Comparison of ENCODE assay signal across 2 cellular contexts in the genomic region with DNA sequence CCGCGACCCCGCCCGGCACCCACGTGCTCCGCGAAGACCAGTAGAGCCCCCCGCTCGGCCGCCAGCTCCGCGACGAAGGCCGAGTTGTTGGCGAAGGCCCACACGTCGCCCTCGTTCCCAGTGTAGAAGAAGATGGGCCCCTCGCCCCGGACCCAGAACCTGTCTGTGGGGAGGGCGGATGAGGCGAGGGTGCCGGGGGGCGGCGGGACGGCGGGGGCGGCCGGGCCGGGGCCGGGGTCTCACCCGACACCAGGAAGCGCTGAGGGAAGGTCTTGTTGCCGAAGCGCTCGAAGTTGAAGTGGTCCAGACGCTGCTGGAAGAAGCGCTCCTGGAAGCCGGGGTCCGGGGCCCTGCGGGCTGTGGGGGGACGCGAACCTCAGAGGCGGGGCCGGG.
TF ChIP-seq lines count a peak whose summit lies in the region.

No MANE protein-coding gene starts in this region.

TF ChIP-seq in liver, 16 proteins besides CTCF, POLR2A, EP300 and RAD21:
- no peak for TF ChIP-seq FOXA1 (IDR thresholded peaks at IDR 0.05)
- no peak for TF ChIP-seq HNF4G (IDR thresholded peaks at IDR 0.05)
- no peak for TF ChIP-seq JUND (IDR thresholded peaks at IDR 0.05)
TF ChIP-seq in liver: peak in this region for 0.

TF ChIP-seq in HepG2, 621 proteins besides CTCF, POLR2A, EP300 and RAD21:
- no peak for TF ChIP-seq SP2 (CRISPR knock-in tag; IDR thresholded peaks at IDR 0.05)
- TF ChIP-seq, protein P1, sequence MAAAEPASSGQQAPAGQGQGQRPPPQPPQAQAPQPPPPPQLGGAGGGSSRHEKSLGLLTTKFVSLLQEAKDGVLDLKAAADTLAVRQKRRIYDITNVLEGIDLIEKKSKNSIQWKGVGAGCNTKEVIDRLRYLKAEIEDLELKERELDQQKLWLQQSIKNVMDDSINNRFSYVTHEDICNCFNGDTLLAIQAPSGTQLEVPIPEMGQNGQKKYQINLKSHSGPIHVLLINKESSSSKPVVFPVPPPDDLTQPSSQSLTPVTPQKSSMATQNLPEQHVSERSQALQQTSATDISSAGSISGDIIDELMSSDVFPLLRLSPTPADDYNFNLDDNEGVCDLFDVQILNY (CRISPR knock-in tag; conservative IDR thresholded peaks at IDR 0.05): no peak
- TF ChIP-seq SATB2 (CRISPR knock-in tag; IDR thresholded peaks at IDR 0.05): no peak
